ENCODE assay signal across 3 cellular contexts in the genomic region with DNA sequence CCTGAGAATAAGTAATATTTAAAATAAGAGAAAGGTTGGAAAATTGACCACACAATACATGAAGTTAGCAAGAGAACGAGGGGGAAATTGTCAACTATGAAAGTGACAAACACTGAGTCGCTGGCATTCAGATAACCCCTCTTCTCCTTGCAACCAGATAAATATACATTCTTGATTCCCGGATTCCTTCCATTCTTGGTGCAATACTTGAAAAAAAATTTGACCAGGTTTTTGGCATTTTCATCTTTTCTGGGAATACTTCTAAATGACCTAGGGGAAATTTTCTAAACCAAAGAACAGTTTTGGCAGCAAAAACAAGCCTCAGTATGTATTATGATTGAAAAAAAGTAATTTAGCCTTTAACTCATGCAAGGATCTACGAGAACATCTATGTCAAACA.
TF ChIP-seq lines count a peak whose summit lies in the region.

No MANE protein-coding gene starts in this region.

TF ChIP-seq in A549, 52 proteins besides CTCF, POLR2A, EP300 and RAD21:
- no peak for TF ChIP-seq RCOR1 (IDR thresholded peaks at IDR 0.05; ENCODE audit: low read depth, low read length)
- TF ChIP-seq RNF2 (IDR thresholded peaks at IDR 0.05; ENCODE audit: borderline replicate concordance, low read depth) = no peak
- TF ChIP-seq TFCP2L1 (CRISPR knock-in tag; IDR thresholded peaks at IDR 0.05) = no peak
- TF ChIP-seq RFX5 (IDR thresholded peaks at IDR 0.05) = no peak
- no peak for TF ChIP-seq ZFP36 (IDR thresholded peaks at IDR 0.05; ENCODE audit: borderline replicate concordance, partially characterized antibody)
- TF ChIP-seq, protein P1, sequence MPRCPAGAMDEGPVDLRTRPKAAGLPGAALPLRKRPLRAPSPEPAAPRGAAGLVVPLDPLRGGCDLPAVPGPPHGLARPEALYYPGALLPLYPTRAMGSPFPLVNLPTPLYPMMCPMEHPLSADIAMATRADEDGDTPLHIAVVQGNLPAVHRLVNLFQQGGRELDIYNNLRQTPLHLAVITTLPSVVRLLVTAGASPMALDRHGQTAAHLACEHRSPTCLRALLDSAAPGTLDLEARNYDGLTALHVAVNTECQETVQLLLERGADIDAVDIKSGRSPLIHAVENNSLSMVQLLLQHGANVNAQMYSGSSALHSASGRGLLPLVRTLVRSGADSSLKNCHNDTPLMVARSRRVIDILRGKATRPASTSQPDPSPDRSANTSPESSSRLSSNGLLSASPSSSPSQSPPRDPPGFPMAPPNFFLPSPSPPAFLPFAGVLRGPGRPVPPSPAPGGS (IDR thresholded peaks at IDR 0.05) = no peak
- no peak for TF ChIP-seq SREBF2 (IDR thresholded peaks at IDR 0.05)
- no peak for TF ChIP-seq HEYL (CRISPR knock-in tag; IDR thresholded peaks at IDR 0.05)
- TF ChIP-seq GATA3 (IDR thresholded peaks at IDR 0.05; ENCODE audit: borderline replicate concordance) = no peak
- TF ChIP-seq, protein P2, sequence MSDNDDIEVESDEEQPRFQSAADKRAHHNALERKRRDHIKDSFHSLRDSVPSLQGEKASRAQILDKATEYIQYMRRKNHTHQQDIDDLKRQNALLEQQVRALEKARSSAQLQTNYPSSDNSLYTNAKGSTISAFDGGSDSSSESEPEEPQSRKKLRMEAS (IDR thresholded peaks at IDR 0.05) = no peak
- TF ChIP-seq KDM1A (IDR thresholded peaks at IDR 0.05; ENCODE audit: low read depth) = no peak
- TF ChIP-seq CEBPB (IDR thresholded peaks at IDR 0.05) = no peak
- TF ChIP-seq HOXB5 (CRISPR knock-in tag; IDR thresholded peaks at IDR 0.05) = no peak
- no peak for TF ChIP-seq RARB (CRISPR knock-in tag; IDR thresholded peaks at IDR 0.05)
- TF ChIP-seq, protein P3, sequence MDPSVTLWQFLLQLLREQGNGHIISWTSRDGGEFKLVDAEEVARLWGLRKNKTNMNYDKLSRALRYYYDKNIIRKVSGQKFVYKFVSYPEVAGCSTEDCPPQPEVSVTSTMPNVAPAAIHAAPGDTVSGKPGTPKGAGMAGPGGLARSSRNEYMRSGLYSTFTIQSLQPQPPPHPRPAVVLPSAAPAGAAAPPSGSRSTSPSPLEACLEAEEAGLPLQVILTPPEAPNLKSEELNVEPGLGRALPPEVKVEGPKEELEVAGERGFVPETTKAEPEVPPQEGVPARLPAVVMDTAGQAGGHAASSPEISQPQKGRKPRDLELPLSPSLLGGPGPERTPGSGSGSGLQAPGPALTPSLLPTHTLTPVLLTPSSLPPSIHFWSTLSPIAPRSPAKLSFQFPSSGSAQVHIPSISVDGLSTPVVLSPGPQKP (IDR thresholded peaks at IDR 0.05; ENCODE audit: low read depth, low read length) = no peak
- no peak for TF ChIP-seq EHMT2 (IDR thresholded peaks at IDR 0.05; ENCODE audit: low read depth)
- no peak for TF ChIP-seq CBX8 (IDR thresholded peaks at IDR 0.05)

TF ChIP-seq in IMR-90, 13 proteins besides CTCF, POLR2A, EP300 and RAD21:
- TF ChIP-seq RCOR1 (IDR thresholded peaks at IDR 0.05; ENCODE audit: insufficient replicate concordance, low read length) (no peak), MAZ (IDR thresholded peaks at IDR 0.05; ENCODE audit: borderline replicate concordance, low read depth, low read length) (no peak), SMC3 (IDR thresholded peaks at IDR 0.05; ENCODE audit: low read depth, low read length) (no peak), RFX5 (IDR thresholded peaks at IDR 0.05; ENCODE audit: low read depth, low read length) (no peak), FOS (IDR thresholded peaks at IDR 0.05; ENCODE audit: low read depth, low read length) (no peak), MXI1 (IDR thresholded peaks at IDR 0.05; ENCODE audit: borderline replicate concordance, low read depth, low read length) (no peak), CHD1 (IDR thresholded peaks at IDR 0.05; ENCODE audit: low read depth, low read length) (no peak)

TF ChIP-seq in HEK293T, 16 proteins besides CTCF, POLR2A, EP300 and RAD21:
- TF ChIP-seq BHLHE40 (IDR thresholded peaks at IDR 0.05; ENCODE audit: borderline replicate concordance) = no peak
- TF ChIP-seq ZNF384 (IDR thresholded peaks at IDR 0.05) = no peak
- no peak for TF ChIP-seq L3MBTL2 (conservative IDR thresholded peaks at IDR 0.05)
- TF ChIP-seq LEF1 (IDR thresholded peaks at IDR 0.05; ENCODE audit: borderline replicate concordance) = no peak
- TF ChIP-seq FOXM1 (IDR thresholded peaks at IDR 0.05; ENCODE audit: borderline replicate concordance) = no peak
- TF ChIP-seq ARNT (IDR thresholded peaks at IDR 0.05) = no peak
- no peak for TF ChIP-seq TARDBP (IDR thresholded peaks at IDR 0.05)
- no peak for TF ChIP-seq SP1 (IDR thresholded peaks at IDR 0.05)
- TF ChIP-seq CTBP1 (IDR thresholded peaks at IDR 0.05; ENCODE audit: borderline replicate concordance) = no peak
- TF ChIP-seq, protein P4, sequence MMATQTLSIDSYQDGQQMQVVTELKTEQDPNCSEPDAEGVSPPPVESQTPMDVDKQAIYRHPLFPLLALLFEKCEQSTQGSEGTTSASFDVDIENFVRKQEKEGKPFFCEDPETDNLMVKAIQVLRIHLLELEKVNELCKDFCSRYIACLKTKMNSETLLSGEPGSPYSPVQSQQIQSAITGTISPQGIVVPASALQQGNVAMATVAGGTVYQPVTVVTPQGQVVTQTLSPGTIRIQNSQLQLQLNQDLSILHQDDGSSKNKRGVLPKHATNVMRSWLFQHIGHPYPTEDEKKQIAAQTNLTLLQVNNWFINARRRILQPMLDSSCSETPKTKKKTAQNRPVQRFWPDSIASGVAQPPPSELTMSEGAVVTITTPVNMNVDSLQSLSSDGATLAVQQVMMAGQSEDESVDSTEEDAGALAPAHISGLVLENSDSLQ (IDR thresholded peaks at IDR 0.05) = no peak
- TF ChIP-seq SUZ12 (IDR thresholded peaks at IDR 0.05) = no peak
- TF ChIP-seq ELF4 (IDR thresholded peaks at IDR 0.05) = no peak
- no peak for TF ChIP-seq FOXA1 (IDR thresholded peaks at IDR 0.05)
- no peak for TF ChIP-seq NFRKB (IDR thresholded peaks at IDR 0.05)
